1 cellular context compared by ENCODE assay signal in genomic region chr1:179877586-179878265, GRCh38.
TF ChIP-seq lines count a peak whose summit lies in the region.

TSS of gene TOR1AIP2 (minus strand) at chr1:179877803. CDS start at chr1:179852665, 25,138 bp downstream.

TF ChIP-seq in HEK293, 187 proteins besides CTCF, POLR2A, EP300 and RAD21 (continued from another document and continues in another):
- TF ChIP-seq GFI1B (tag by site-specific recombination; IDR thresholded peaks at IDR 0.05) (no peak), ZSCAN4 (tag by site-specific recombination; IDR thresholded peaks at IDR 0.05) (peak; percentile 7; the same call in 1 of the 2 replicates), ZFP37 (tag by site-specific recombination; IDR thresholded peaks at IDR 0.05) (no peak), PRDM4 (tag by site-specific recombination; IDR thresholded peaks at IDR 0.05) (no peak), ZNF660 (tag by site-specific recombination; IDR thresholded peaks at IDR 0.05) (no peak; the same call in 1 of the 2 replicates), ZBTB49 (tag by site-specific recombination; IDR thresholded peaks at IDR 0.05; ENCODE audit: low read depth) (no peak), ZNF555 (tag by site-specific recombination; conservative IDR thresholded peaks at IDR 0.05) (no peak), ZIC2 (tag by site-specific recombination; IDR thresholded peaks at IDR 0.05) (no peak), REST (tag by site-specific recombination; IDR thresholded peaks at IDR 0.05) (no peak), ZNF704 (tag by site-specific recombination; IDR thresholded peaks at IDR 0.05) (no peak), ZNF76 (tag by site-specific recombination; IDR thresholded peaks at IDR 0.05; ENCODE audit: borderline replicate concordance, low read depth) (peak; percentile 93), ZNF280D (tag by site-specific recombination; IDR thresholded peaks at IDR 0.05) (no peak), YY2 (tag by site-specific recombination; IDR thresholded peaks at IDR 0.05) (no peak), ZNF248 (tag by site-specific recombination; IDR thresholded peaks at IDR 0.05) (no peak), ZNF350 (tag by site-specific recombination; IDR thresholded peaks at IDR 0.05) (no peak), PRDM1 (tag by site-specific recombination; IDR thresholded peaks at IDR 0.05) (no peak), ZNF37A (tag by site-specific recombination; IDR thresholded peaks at IDR 0.05) (no peak), ZNF404 (tag by site-specific recombination; IDR thresholded peaks at IDR 0.05) (no peak), FEZF1 (tag by site-specific recombination; IDR thresholded peaks at IDR 0.05) (no peak), ZNF184 (tag by site-specific recombination; IDR thresholded peaks at IDR 0.05) (peak; percentile 34; the same call in 1 of the 2 replicates), WT1 (tag by site-specific recombination; IDR thresholded peaks at IDR 0.05) (no peak), ZNF776 (tag by site-specific recombination; IDR thresholded peaks at IDR 0.05; ENCODE audit: borderline replicate concordance) (no peak), ZXDB (tag by site-specific recombination; IDR thresholded peaks at IDR 0.05) (no peak), ZNF585B (tag by site-specific recombination; IDR thresholded peaks at IDR 0.05) (no peak), ZNF529 (tag by site-specific recombination; IDR thresholded peaks at IDR 0.05; ENCODE audit: insufficient replicate concordance) (peak; percentile 46), ZNF362 (tag by site-specific recombination; IDR thresholded peaks at IDR 0.05) (no peak), ZNF624 (tag by site-specific recombination; IDR thresholded peaks at IDR 0.05) (no peak), ZNF10 (tag by site-specific recombination; IDR thresholded peaks at IDR 0.05) (no peak), TCF7L2 (IDR thresholded peaks at IDR 0.05; ENCODE audit: borderline replicate concordance, low read depth, low read length) (no peak), ZNF223 (tag by site-specific recombination; IDR thresholded peaks at IDR 0.05) (no peak), ZBTB6 (tag by site-specific recombination; IDR thresholded peaks at IDR 0.05) (no peak), ZNF785 (tag by site-specific recombination; IDR thresholded peaks at IDR 0.05) (no peak), ZBTB21 (tag by site-specific recombination; IDR thresholded peaks at IDR 0.05) (peak; percentile 52; the same call in 1 of the 2 replicates), ZFP69B (tag by site-specific recombination; IDR thresholded peaks at IDR 0.05) (no peak), ZNF132 (tag by site-specific recombination; IDR thresholded peaks at IDR 0.05; ENCODE audit: borderline replicate concordance) (no peak), MYNN (tag by site-specific recombination; IDR thresholded peaks at IDR 0.05; ENCODE audit: borderline replicate concordance) (no peak), ZNF341 (tag by site-specific recombination; IDR thresholded peaks at IDR 0.05; ENCODE audit: low read depth) (no peak), ZBTB1 (tag by site-specific recombination; IDR thresholded peaks at IDR 0.05) (no peak), HOXA7 (CRISPR knock-in tag; IDR thresholded peaks at IDR 0.05; ENCODE audit: borderline replicate concordance) (no peak), ZNF501 (tag by site-specific recombination; IDR thresholded peaks at IDR 0.05) (no peak; the same call in 1 of the 2 replicates), OVOL3 (tag by site-specific recombination; IDR thresholded peaks at IDR 0.05) (no peak), SP2 (tag by site-specific recombination; IDR thresholded peaks at IDR 0.05) (peak; percentile 76), ZNF366 (tag by site-specific recombination; conservative IDR thresholded peaks at IDR 0.05) (0 out of 2 replicates have a peak, but pooled peaks have one; percentile 28), ZNF24 (tag by site-specific recombination; IDR thresholded peaks at IDR 0.05) (0 out of 2 replicates have a peak, but pooled peaks have one; percentile 21), ZNF571 (tag by site-specific recombination; IDR thresholded peaks at IDR 0.05) (no peak), ZNF169 (tag by site-specific recombination; IDR thresholded peaks at IDR 0.05) (no peak), ZNF645 (tag by site-specific recombination; IDR thresholded peaks at IDR 0.05) (no peak), ZNF394 (tag by site-specific recombination; IDR thresholded peaks at IDR 0.05; ENCODE audit: borderline replicate concordance) (no peak)
